ENCODE assay signal across 8 cellular contexts in the genomic region with DNA sequence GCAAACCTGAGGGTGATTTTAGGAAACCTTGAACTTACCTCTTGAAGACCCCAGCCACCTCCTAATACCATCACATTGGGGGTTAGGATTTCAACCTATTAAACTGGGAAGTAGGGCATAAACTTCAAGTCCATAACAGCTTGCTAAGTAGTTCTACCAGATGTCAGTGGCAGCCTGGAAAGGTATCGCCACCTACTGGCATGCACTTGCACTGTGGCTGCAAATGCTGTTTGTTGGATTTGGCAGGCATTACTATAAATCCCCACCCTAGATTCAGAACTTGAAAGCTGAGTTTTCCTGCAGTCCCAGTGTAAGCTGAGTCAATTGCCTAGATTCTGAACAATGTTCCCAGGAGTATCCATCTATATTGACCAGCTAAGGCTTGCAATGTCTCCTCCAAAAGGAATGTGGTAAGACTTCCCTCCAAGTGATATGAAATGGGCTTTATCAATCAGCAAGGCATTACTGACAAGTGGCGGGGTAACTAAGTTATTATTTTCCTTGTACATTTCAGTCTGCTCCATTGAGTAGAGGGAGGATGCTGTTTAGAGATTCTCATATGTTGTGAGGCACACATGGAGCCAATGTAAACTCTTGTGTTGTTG.
DNase-seq lines count a peak whose midpoint lies in the region; ATAC-seq lines count a peak whose summit lies in the region.

No MANE protein-coding gene starts in this region.

- ATAC-seq in HG02840 (IDR thresholded peaks at IDR 0.05; ENCODE audit: low FRiP score, unreplicated experiment), result no peak

- DNase-seq in NCI-H1105 (lab: John Stamatoyannopoulos, UW), result peak; percentile 1
- DNase-seq in NCI-H1105 treated with DMSO at 0.1 percent for 48 hours (lab: John Stamatoyannopoulos, UW), result no peak
- DNase-seq in KG1 (lab: John Stamatoyannopoulos, UW), result peak; percentile 48
- peak; percentile 13 to 73 (median 31) for DNase-seq in T-helper 2 cell
- DNase-seq in astrocyte of the hippocampus (ENCODE audit: low read depth, low spot score), result peak; percentile 66
- peak; percentile 78 for DNase-seq in islet precursor cell
- DNase-seq in stimulated activated CD4-positive, alpha-beta T cell treated with anti-CD3 and anti-CD28 coated beads, TNF-alpha, amount 100 ng/mL, for 1 hour (ENCODE audit: low read depth in 3 of 3, low spot score in 1 of 3), result peak in 2 of 3 donors; percentile 24 to 52
